17 cellular contexts compared by ENCODE assay signal in the genomic region with DNA sequence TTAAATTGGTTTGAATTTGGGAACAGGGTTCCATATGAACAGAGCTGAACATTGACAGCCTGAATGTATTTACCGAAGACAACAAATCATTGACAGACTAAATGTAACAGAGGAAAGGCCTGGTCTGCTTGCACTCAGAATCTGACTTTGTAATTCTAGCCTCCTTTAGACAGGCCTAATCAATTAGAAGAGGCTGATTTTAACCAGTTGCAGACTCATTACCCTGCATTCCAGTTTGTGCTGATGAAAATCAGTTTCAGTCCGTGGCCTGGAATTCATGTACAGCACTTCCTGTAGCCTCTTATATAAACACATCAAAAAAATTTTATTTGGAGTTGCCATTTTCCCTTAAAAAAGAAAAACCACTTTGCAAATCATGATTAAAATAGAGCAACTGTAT.
"Had no signal": no experiment of that assay in that cellular context is flagged by ENCODE, and none has a peak within 500 bp of the region (broad histone marks: within the 10 kb centered on the region; RNA-seq: fewer than 3 reads in every experiment).

No MANE protein-coding gene starts in this region.

- H3K9me3 ChIP-seq: esophagus muscularis mucosa, gastroesophageal sphincter, tibial artery had no signal

- H3K36me3 ChIP-seq: tibial artery had no signal

- H3K27me3 ChIP-seq: dorsolateral prefrontal cortex, esophagus muscularis mucosa, gastroesophageal sphincter, tibial artery had no signal

- H3K4me3 Mint-ChIP-seq: activated CD8-positive, alpha-beta memory T cell treated with anti-CD3 and anti-CD28 coated beads, Interleukin-2, amount 10 ng/mL, durations not matched to agents 7 days and 5 days; activated T-cell treated with anti-CD3 and anti-CD28 coated beads, Interleukin-2, amount 50 U/mL, for 24 hours; naive B cell; T-helper 2 cell treated with Interferon-gamma antibody and Interleukin-4, amounts not matched to agents 5 μg/mL and 100 μg/mL, for 36 hours had no signal

- H3K4me3 ChIP-seq: dorsolateral prefrontal cortex, esophagus muscularis mucosa, gastroesophageal sphincter, skin epidermis, tibial artery had no signal

- H3K27ac ChIP-seq: dorsolateral prefrontal cortex, esophagus muscularis mucosa, gastroesophageal sphincter, tibial artery had no signal

- H3K9me3 Mint-ChIP-seq: activated naive CD4-positive, alpha-beta T cell treated with anti-CD3 and anti-CD28 coated beads, Interleukin-2, amount 50 U/mL, for 72 hours; activated T-cell treated with anti-CD3 and anti-CD28 coated beads, Interleukin-2, amount 50 U/mL, for 24 hours; naive B cell; T-helper 2 cell treated with Interferon-gamma antibody and Interleukin-4, amounts not matched to agents 5 μg/mL and 100 μg/mL, for 36 hours had no signal

- ATAC-seq: activated CD4-positive, CD25-positive, alpha-beta regulatory T cell treated with anti-CD3 and anti-CD28 coated beads, Interleukin-2, amount 50 U/mL, for 24 hours; activated CD8-positive, alpha-beta memory T cell treated with anti-CD3 and anti-CD28 coated beads, Interleukin-2, amount 10 ng/mL, durations not matched to agents 7 days and 5 days; activated naive CD4-positive, alpha-beta T cell treated with anti-CD3 and anti-CD28 coated beads, Interleukin-2, amount 50 U/mL, for 72 hours; gastroesophageal sphincter had no signal

- H3K27ac Mint-ChIP-seq: activated CD8-positive, alpha-beta memory T cell treated with anti-CD3 and anti-CD28 coated beads, Interleukin-2, amount 10 ng/mL, durations not matched to agents 7 days and 5 days; activated naive CD4-positive, alpha-beta T cell treated with anti-CD3 and anti-CD28 coated beads, Interleukin-2, amount 50 U/mL, for 72 hours; activated T-cell treated with anti-CD3 and anti-CD28 coated beads, Interleukin-2, amount 50 U/mL, for 24 hours; T-helper 2 cell treated with Interferon-gamma antibody and Interleukin-4, amounts not matched to agents 5 μg/mL and 100 μg/mL, for 36 hours had no signal

- H3K27me3 Mint-ChIP-seq: activated CD8-positive, alpha-beta memory T cell treated with anti-CD3 and anti-CD28 coated beads, Interleukin-2, amount 10 ng/mL, durations not matched to agents 7 days and 5 days; activated T-cell treated with anti-CD3 and anti-CD28 coated beads, Interleukin-2, amount 50 U/mL, for 24 hours; naive B cell had no signal

- DNase-seq: activated CD4-positive, alpha-beta T cell treated with anti-CD3 and anti-CD28 coated beads, Interleukin-2, amount 50 U/mL, for 4 hours; activated CD8-positive, alpha-beta memory T cell treated with anti-CD3 and anti-CD28 coated beads, Interleukin-2, amount 10 ng/mL, durations not matched to agents 7 days and 5 days; activated effector memory CD4-positive, alpha-beta T cell treated with Interleukin-2 at 50 U/mL for 16 hours; activated T-cell treated with anti-CD3 and anti-CD28 coated beads, Interleukin-2, amount 50 U/mL, for 24 hours; amygdala; dorsolateral prefrontal cortex; midbrain; naive B cell; retina; SW 1271; tibial artery had no signal
